36 cellular contexts compared by ENCODE assay signal in the genomic region with DNA sequence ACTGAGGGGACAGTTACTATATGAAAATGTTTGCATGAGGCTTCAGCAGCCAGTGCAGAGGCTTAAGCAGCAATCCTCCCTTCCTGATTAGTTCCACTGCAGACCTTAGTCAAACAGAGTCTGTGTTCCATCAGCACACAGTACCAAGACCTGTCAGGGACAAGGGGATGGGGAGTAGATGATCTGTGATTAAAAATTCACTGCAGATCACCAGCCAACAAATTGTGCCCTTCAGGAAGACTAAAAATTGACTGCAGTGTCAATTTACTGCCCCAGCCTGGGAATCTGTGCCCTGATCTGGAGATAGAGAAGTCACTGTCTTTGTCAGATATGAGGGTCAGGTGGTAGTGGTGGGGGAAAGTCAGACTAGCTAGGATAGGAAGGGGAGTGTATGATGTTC.
"Had no signal": no experiment of that assay in that cellular context is flagged by ENCODE, and none has a peak within 500 bp of the region (broad histone marks: within the 10 kb centered on the region; RNA-seq: fewer than 3 reads in every experiment).

No MANE protein-coding gene starts in this region.

- H3K4me1 ChIP-seq: adrenal gland, body of pancreas, esophagus muscularis mucosa, foreskin keratinocyte had no signal

- ATAC-seq: activated CD4-positive, CD25-positive, alpha-beta regulatory T cell treated with anti-CD3 and anti-CD28 coated beads, Interleukin-2, amount 50 U/mL, for 24 hours; activated CD8-positive, alpha-beta T cell treated with anti-CD3 and anti-CD28 coated beads for 36 hours; activated naive CD8-positive, alpha-beta T cell treated with anti-CD3 and anti-CD28 coated beads, Interleukin-2, amount 50 U/mL, for 24 hours; body of pancreas; effector memory CD8-positive, alpha-beta T cell; foreskin keratinocyte; gastrocnemius medialis; T-helper 17 cell had no signal

- H3K9me3 Mint-ChIP-seq: activated B cell treated with CpG ODN at 0.5 μM for 24 hours; activated CD8-positive, alpha-beta T cell treated with anti-CD3 and anti-CD28 coated beads for 36 hours; activated naive CD4-positive, alpha-beta T cell treated with anti-CD3 and anti-CD28 coated beads for 36 hours; activated naive CD4-positive, alpha-beta T cell treated with anti-CD3 and anti-CD28 coated beads, Interleukin-2, amount 50 U/mL, for 24 hours; activated naive CD8-positive, alpha-beta T cell treated with anti-CD3 and anti-CD28 coated beads for 36 hours; activated naive CD8-positive, alpha-beta T cell treated with anti-CD3 and anti-CD28 coated beads, Interleukin-2, amount 50 U/mL, for 24 hours; activated T-helper 1 cell treated with anti-CD3 and anti-CD28 coated beads, Interleukin-12 subunit alpha, Interleukin-12 subunit beta, Interleukin-2, Interleukin-4 antibody, amounts not matched to agents 30 ng/mL and 10 ng/mL and 1 ng/mL, durations not matched to agents 14 hours and 24 hours and 36 hours; activated T-helper 2 cell treated with anti-CD3 and anti-CD28 coated beads, Interferon-gamma antibody, Interleukin-2, Interleukin-4, amounts not matched to agents 10 μg/mL and 5 μg/mL and 100 μg/mL, durations not matched to agents 14 hours and 24 hours and 36 hours; central memory CD8-positive, alpha-beta T cell; T-helper 2 cell treated with Interferon-gamma antibody and Interleukin-4, amounts not matched to agents 5 μg/mL and 100 μg/mL, for 36 hours had no signal

- DNase-seq: activated B cell treated with CpG ODN at 0.5 μM for 24 hours; activated CD4-positive, alpha-beta T cell treated with anti-CD3 and anti-CD28 coated beads for 48 hours; activated CD4-positive, alpha-beta T cell treated with anti-CD3 and anti-CD28 coated beads, Interleukin-2, amount 50 U/mL, for 1 hour; activated CD4-positive, alpha-beta T cell treated with anti-CD3 and anti-CD28 coated beads, Interleukin-2, amount 50 U/mL, for 48 hours; activated CD8-positive, alpha-beta memory T cell treated with anti-CD3 and anti-CD28 coated beads for 24 hours; activated CD8-positive, alpha-beta T cell treated with anti-CD3 and anti-CD28 coated beads for 36 hours; activated effector memory CD4-positive, alpha-beta T cell treated with anti-CD3 and anti-CD28 coated beads, Interleukin-2, amount 50 U/mL, for 16 hours; activated naive CD4-positive, alpha-beta T cell treated with anti-CD3 and anti-CD28 coated beads for 36 hours; activated naive CD8-positive, alpha-beta T cell treated with anti-CD3 and anti-CD28 coated beads for 36 hours; activated naive CD8-positive, alpha-beta T cell treated with anti-CD3 and anti-CD28 coated beads, Interleukin-2, amount 50 U/mL, for 24 hours; activated T-cell treated with anti-CD3 and anti-CD28 coated beads, Interleukin-2, amount 50 U/mL, for 1 hour; activated T-cell treated with anti-CD3 and anti-CD28 coated beads, Interleukin-2, amount 50 U/mL, for 48 hours; adrenal gland; amygdala; aorta; body of pancreas; dermis blood vessel endothelial cell; effector CD4-positive, alpha-beta T cell; effector memory CD8-positive, alpha-beta T cell; erythroblast; foreskin keratinocyte; gastrocnemius medialis; glutamatergic neuron; heart left ventricle; T-helper 1 cell; T-helper 17 cell; T1000; WERI-Rb-1 had no signal

- H3K27ac ChIP-seq: adrenal gland, body of pancreas, coronary artery, esophagus muscularis mucosa, foreskin keratinocyte, gastrocnemius medialis, heart left ventricle, WERI-Rb-1 had no signal

- H3K4me3 ChIP-seq: adrenal gland, body of pancreas, coronary artery, esophagus muscularis mucosa, gastrocnemius medialis, heart left ventricle had no signal

- H3K36me3 Mint-ChIP-seq: activated naive CD4-positive, alpha-beta T cell treated with anti-CD3 and anti-CD28 coated beads, Interleukin-2, amount 50 U/mL, for 24 hours; activated naive CD8-positive, alpha-beta T cell treated with anti-CD3 and anti-CD28 coated beads for 36 hours had no signal

- H3K36me3 ChIP-seq: adrenal gland, esophagus muscularis mucosa, gastrocnemius medialis, heart left ventricle, WERI-Rb-1 had no signal

- H3K27ac Mint-ChIP-seq: activated B cell treated with CpG ODN at 0.5 μM for 24 hours; activated CD8-positive, alpha-beta T cell treated with anti-CD3 and anti-CD28 coated beads for 36 hours; activated naive CD4-positive, alpha-beta T cell treated with anti-CD3 and anti-CD28 coated beads for 36 hours; activated naive CD4-positive, alpha-beta T cell treated with anti-CD3 and anti-CD28 coated beads, Interleukin-2, amount 50 U/mL, for 24 hours; activated naive CD8-positive, alpha-beta T cell treated with anti-CD3 and anti-CD28 coated beads for 36 hours; activated naive CD8-positive, alpha-beta T cell treated with anti-CD3 and anti-CD28 coated beads, Interleukin-2, amount 50 U/mL, for 24 hours; activated T-helper 1 cell treated with anti-CD3 and anti-CD28 coated beads, Interleukin-12 subunit alpha, Interleukin-12 subunit beta, Interleukin-2, Interleukin-4 antibody, amounts not matched to agents 30 ng/mL and 10 ng/mL and 1 ng/mL, durations not matched to agents 14 hours and 24 hours and 36 hours; activated T-helper 2 cell treated with anti-CD3 and anti-CD28 coated beads, Interferon-gamma antibody, Interleukin-2, Interleukin-4, amounts not matched to agents 10 μg/mL and 5 μg/mL and 100 μg/mL, durations not matched to agents 14 hours and 24 hours and 36 hours; effector memory CD8-positive, alpha-beta T cell; T-helper 17 cell; T-helper 2 cell treated with Interferon-gamma antibody and Interleukin-4, amounts not matched to agents 5 μg/mL and 100 μg/mL, for 36 hours had no signal

- H3K4me3 Mint-ChIP-seq: activated B cell treated with CpG ODN at 0.5 μM for 24 hours; activated CD8-positive, alpha-beta T cell treated with anti-CD3 and anti-CD28 coated beads for 36 hours; activated naive CD4-positive, alpha-beta T cell treated with anti-CD3 and anti-CD28 coated beads for 36 hours; activated naive CD4-positive, alpha-beta T cell treated with anti-CD3 and anti-CD28 coated beads, Interleukin-2, amount 50 U/mL, for 24 hours; activated naive CD8-positive, alpha-beta T cell treated with anti-CD3 and anti-CD28 coated beads for 36 hours; activated naive CD8-positive, alpha-beta T cell treated with anti-CD3 and anti-CD28 coated beads, Interleukin-2, amount 50 U/mL, for 24 hours; activated T-helper 1 cell treated with anti-CD3 and anti-CD28 coated beads, Interleukin-12 subunit alpha, Interleukin-12 subunit beta, Interleukin-2, Interleukin-4 antibody, amounts not matched to agents 30 ng/mL and 10 ng/mL and 1 ng/mL, durations not matched to agents 14 hours and 24 hours and 36 hours; central memory CD8-positive, alpha-beta T cell; effector memory CD8-positive, alpha-beta T cell; T-helper 17 cell; T-helper 2 cell treated with Interferon-gamma antibody and Interleukin-4, amounts not matched to agents 5 μg/mL and 100 μg/mL, for 36 hours had no signal

- H3K27me3 Mint-ChIP-seq: activated B cell treated with CpG ODN at 0.5 μM for 24 hours had no signal

- H3K4me1 Mint-ChIP-seq: activated B cell treated with CpG ODN at 0.5 μM for 24 hours; activated naive CD4-positive, alpha-beta T cell treated with anti-CD3 and anti-CD28 coated beads, Interleukin-2, amount 50 U/mL, for 24 hours; activated naive CD8-positive, alpha-beta T cell treated with anti-CD3 and anti-CD28 coated beads for 36 hours; activated naive CD8-positive, alpha-beta T cell treated with anti-CD3 and anti-CD28 coated beads, Interleukin-2, amount 50 U/mL, for 24 hours; central memory CD8-positive, alpha-beta T cell; T-helper 17 cell had no signal

- H3K9me3 ChIP-seq: adrenal gland, body of pancreas, esophagus muscularis mucosa, gastrocnemius medialis, heart left ventricle had no signal

- H3K27me3 ChIP-seq: adrenal gland, body of pancreas, esophagus muscularis mucosa, gastrocnemius medialis, heart left ventricle had no signal
